21 cellular contexts compared by ENCODE assay signal in the genomic region with DNA sequence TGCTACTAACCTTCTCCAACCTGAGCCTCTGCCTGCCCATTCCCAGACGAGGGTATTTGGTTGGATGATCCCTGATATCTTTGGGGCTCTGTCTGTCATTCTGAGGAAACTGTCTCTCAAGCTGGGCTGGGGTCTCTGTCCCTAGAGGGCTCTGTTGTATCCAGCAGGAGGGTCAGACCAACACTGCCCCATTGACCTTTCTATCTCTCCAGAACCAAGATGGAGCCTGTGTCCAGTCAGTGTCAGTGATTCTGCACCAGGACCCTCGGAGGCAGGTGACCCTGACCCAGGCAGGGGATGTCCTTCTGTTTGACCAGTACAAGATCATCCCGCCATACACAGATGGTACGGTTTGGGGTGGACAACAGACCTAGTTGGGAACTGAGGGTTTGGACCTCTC. TPM values are rescaled to one million over a fixed set of nuclear protein-coding genes. Genes with fewer than 3 reads are reported as not detected.
DNase-seq lines count a peak whose midpoint lies in the region; ATAC-seq and TF ChIP-seq lines count a peak whose summit lies in the region.
"Had no signal": no experiment of that assay in that cellular context is flagged by ENCODE, and none has a peak within 500 bp of the region (broad histone marks: within the 10 kb centered on the region; RNA-seq: fewer than 3 reads in every experiment).

No MANE protein-coding gene starts in this region.

- no peaks in the 10 kb centered on the region for H3K9me3 ChIP-seq in ovary
- H3K9me3 ChIP-seq: A549, BLaER1 had no signal

- H3K27ac Mint-ChIP-seq in activated CD8-positive, alpha-beta T cell treated with anti-CD3 and anti-CD28 coated beads, Interleukin-2, amount 10 ng/mL, durations not matched to agents 7 days and 5 days: peak overlapping the region; percentile 10
- no peak overlapping the region for H3K27ac Mint-ChIP-seq in activated CD8-positive, alpha-beta T cell treated with anti-CD3 and anti-CD28 coated beads for 36 hours
- no peak overlapping the region for H3K27ac Mint-ChIP-seq in stimulated activated naive CD8-positive, alpha-beta T cell treated with anti-CD3 and anti-CD28 coated beads, Interleukin-15, amount 100 ng/mL, for 72 hours
- H3K27ac Mint-ChIP-seq: CD14-positive monocyte; CD4-positive, alpha-beta memory T cell; GM23338; H9; IgD-negative memory B cell had no signal

- no peaks in the 10 kb centered on the region for H3K9me3 Mint-ChIP-seq in activated CD8-positive, alpha-beta T cell treated with anti-CD3 and anti-CD28 coated beads, Interleukin-2, amount 10 ng/mL, durations not matched to agents 7 days and 5 days (ENCODE audit: insufficient read depth)
- H3K9me3 Mint-ChIP-seq in activated CD8-positive, alpha-beta T cell treated with anti-CD3 and anti-CD28 coated beads for 36 hours: no peaks in the 10 kb centered on the region
- no peaks in the 10 kb centered on the region for H3K9me3 Mint-ChIP-seq in stimulated activated naive CD8-positive, alpha-beta T cell treated with anti-CD3 and anti-CD28 coated beads, Interleukin-15, amount 100 ng/mL, for 72 hours
- H3K9me3 Mint-ChIP-seq: CD4-positive, alpha-beta memory T cell; GM23338; H9; IgD-negative memory B cell had no signal

- TF ChIP-seq CTCF in activated CD8-positive, alpha-beta T cell treated with anti-CD3 and anti-CD28 coated beads for 36 hours (IDR thresholded peaks at IDR 0.05): no peak
- no peak for TF ChIP-seq CTCF in ovary (IDR thresholded peaks at IDR 0.05)

- no peaks in the 10 kb centered on the region for H3K36me3 Mint-ChIP-seq in activated CD8-positive, alpha-beta T cell treated with anti-CD3 and anti-CD28 coated beads, Interleukin-2, amount 10 ng/mL, durations not matched to agents 7 days and 5 days (ENCODE audit: low read depth)
- no peaks in the 10 kb centered on the region for H3K36me3 Mint-ChIP-seq in activated CD8-positive, alpha-beta T cell treated with anti-CD3 and anti-CD28 coated beads for 36 hours (ENCODE audit: low read depth)
- H3K36me3 Mint-ChIP-seq: CD14-positive monocyte; CD4-positive, alpha-beta memory T cell; IgD-negative memory B cell had no signal

- no peaks in the 10 kb centered on the region for H3K27me3 ChIP-seq in ovary
- H3K27me3 ChIP-seq: BLaER1 had no signal

- no peak for TF ChIP-seq EP300 in ovary (IDR thresholded peaks at IDR 0.05)

- DNase-seq in activated CD8-positive, alpha-beta T cell treated with anti-CD3 and anti-CD28 coated beads, Interleukin-2, amount 10 ng/mL, durations not matched to agents 7 days and 5 days: no peak
- no peak for DNase-seq in activated CD8-positive, alpha-beta T cell treated with anti-CD3 and anti-CD28 coated beads for 36 hours
- DNase-seq in islet precursor cell: peak; percentile 28
- no peak for DNase-seq in activated CD8-positive, alpha-beta memory T cell treated with anti-CD3 and anti-CD28 coated beads, Interleukin-2, amount 50 U/mL, for 4 hours
- DNase-seq in ovary: no peak
- no peak for DNase-seq in stimulated activated naive CD8-positive, alpha-beta T cell treated with anti-CD3 and anti-CD28 coated beads, Interleukin-15, amount 100 ng/mL, for 72 hours
- DNase-seq: AML-193; CD4-positive, alpha-beta memory T cell; DMS153; DMS79; GDM1; H9 had no signal

- H3K4me3 ChIP-seq in ovary: no peak overlapping the region
- H3K4me3 ChIP-seq: A549, BLaER1, GM23338 had no signal

- peak overlapping the region; percentile 28 for H3K27ac ChIP-seq in temporal lobe (ENCODE audit: low read depth, low read length)
- H3K27ac ChIP-seq in ovary: no peak overlapping the region
- H3K27ac ChIP-seq: 22Rv1, A549, BLaER1 had no signal

- H3K4me1 Mint-ChIP-seq in activated CD8-positive, alpha-beta T cell treated with anti-CD3 and anti-CD28 coated beads, Interleukin-2, amount 10 ng/mL, durations not matched to agents 7 days and 5 days (ENCODE audit: low read depth): peaks cover 16% of the 10 kb centered on the region
- peaks cover 3% of the 10 kb centered on the region for H3K4me1 Mint-ChIP-seq in activated CD8-positive, alpha-beta T cell treated with anti-CD3 and anti-CD28 coated beads for 36 hours (ENCODE audit: low read depth)
- H3K4me1 Mint-ChIP-seq in stimulated activated naive CD8-positive, alpha-beta T cell treated with anti-CD3 and anti-CD28 coated beads, Interleukin-15, amount 100 ng/mL, for 72 hours: peaks cover 10% of the 10 kb centered on the region

- CTCF ChIA-PET in activated CD8-positive, alpha-beta T cell treated with anti-CD3 and anti-CD28 coated beads, Interleukin-2, amount 10 ng/mL, durations not matched to agents 7 days and 5 days (lab: Charles Lee): no interaction called here
- CTCF ChIA-PET in activated CD8-positive, alpha-beta T cell treated with anti-CD3 and anti-CD28 coated beads for 36 hours (lab: Charles Lee): no interaction called here

- ATAC-seq in activated CD8-positive, alpha-beta T cell treated with anti-CD3 and anti-CD28 coated beads, Interleukin-2, amount 10 ng/mL, durations not matched to agents 7 days and 5 days: no peak
- no peak for ATAC-seq in activated CD8-positive, alpha-beta T cell treated with anti-CD3 and anti-CD28 coated beads for 36 hours
- no peak for ATAC-seq in stimulated activated naive CD8-positive, alpha-beta T cell treated with anti-CD3 and anti-CD28 coated beads, Interleukin-15, amount 100 ng/mL, for 72 hours
- ATAC-seq: A549, GM23338, HepG2 had no signal

- intact Hi-C loops in activated CD8-positive, alpha-beta T cell treated with anti-CD3 and anti-CD28 coated beads for 36 hours (cut with micrococcal nuclease): no loop called here
- intact Hi-C loops in ovary (cut with DNase I): no loop called here

- POLR2A ChIA-PET in activated CD8-positive, alpha-beta T cell treated with anti-CD3 and anti-CD28 coated beads, Interleukin-2, amount 10 ng/mL, durations not matched to agents 7 days and 5 days (lab: Charles Lee): no interaction called here
- POLR2A ChIA-PET in activated CD8-positive, alpha-beta T cell treated with anti-CD3 and anti-CD28 coated beads for 36 hours (lab: Charles Lee): no interaction called here

- TF ChIP-seq POLR2A in ovary (IDR thresholded peaks at IDR 0.05): no peak

- no peak overlapping the region for H3K4me3 Mint-ChIP-seq in activated CD8-positive, alpha-beta T cell treated with anti-CD3 and anti-CD28 coated beads, Interleukin-2, amount 10 ng/mL, durations not matched to agents 7 days and 5 days
- H3K4me3 Mint-ChIP-seq in activated CD8-positive, alpha-beta T cell treated with anti-CD3 and anti-CD28 coated beads for 36 hours: no peak overlapping the region
- no peak overlapping the region for H3K4me3 Mint-ChIP-seq in stimulated activated naive CD8-positive, alpha-beta T cell treated with anti-CD3 and anti-CD28 coated beads, Interleukin-15, amount 100 ng/mL, for 72 hours
- H3K4me3 Mint-ChIP-seq: CD14-positive monocyte; CD4-positive, alpha-beta memory T cell; GM23338; H9; IgD-negative memory B cell had no signal

- peaks cover 4% of the 10 kb centered on the region for H3K27me3 Mint-ChIP-seq in activated CD8-positive, alpha-beta T cell treated with anti-CD3 and anti-CD28 coated beads, Interleukin-2, amount 10 ng/mL, durations not matched to agents 7 days and 5 days (ENCODE audit: low read depth)
- H3K27me3 Mint-ChIP-seq in activated CD8-positive, alpha-beta T cell treated with anti-CD3 and anti-CD28 coated beads for 36 hours: no peaks in the 10 kb centered on the region
- H3K27me3 Mint-ChIP-seq in stimulated activated naive CD8-positive, alpha-beta T cell treated with anti-CD3 and anti-CD28 coated beads, Interleukin-15, amount 100 ng/mL, for 72 hours: no peaks in the 10 kb centered on the region
- H3K27me3 Mint-ChIP-seq: IgD-negative memory B cell had no signal

- WGBS in ovary, 3 donors: 71 to 76% (median 72%) methylated on average over 4 of the region's 4 CpGs

- H3K36me3 ChIP-seq in ovary: no peaks in the 10 kb centered on the region
- H3K36me3 ChIP-seq: BLaER1 had no signal

- H3K4me1 ChIP-seq in ovary (ENCODE audit: insufficient read depth): no peaks in the 10 kb centered on the region
- H3K4me1 ChIP-seq: A549, BLaER1 had no signal

RNA-seq across cellular contexts. Expression of a gene that starts 21.9 kb away (rescaled TPM):
- not detected for total RNA-seq in activated CD8-positive, alpha-beta T cell treated with anti-CD3 and anti-CD28 coated beads, Interleukin-2, amount 10 ng/mL, durations not matched to agents 7 days and 5 days
- total RNA-seq in activated CD8-positive, alpha-beta T cell treated with anti-CD3 and anti-CD28 coated beads for 36 hours: not detected
- under 0.01 TPM for total RNA-seq in temporal lobe
- total RNA-seq in ovary: not detected
- not detected for polyA plus RNA-seq in ovary
- total RNA-seq: CD4-positive, alpha-beta memory T cell; Daoy; HepG2 had no signal
- polyA plus RNA-seq: A549; CD14-positive monocyte; CD4-positive, alpha-beta memory T cell; HepG2; IgD-negative memory B cell had no signal

RNA-seq across cellular contexts. Expression of a gene that starts 24.7 kb away (rescaled TPM):
- not detected for total RNA-seq in activated CD8-positive, alpha-beta T cell treated with anti-CD3 and anti-CD28 coated beads, Interleukin-2, amount 10 ng/mL, durations not matched to agents 7 days and 5 days
- total RNA-seq in activated CD8-positive, alpha-beta T cell treated with anti-CD3 and anti-CD28 coated beads for 36 hours: not detected
- 0.49 TPM for total RNA-seq in temporal lobe
- 1 to 10 TPM in 1 of 7 donors, under 1 TPM in 2, not detected in 4; 0.25 to 1.2 (median 0.80) TPM for total RNA-seq in ovary
- polyA plus RNA-seq in ovary: 1 to 10 TPM in 1 of 2 donors, not detected in 1; 1.2 TPM
- total RNA-seq: CD4-positive, alpha-beta memory T cell; Daoy; HepG2 had no signal
- polyA plus RNA-seq: CD14-positive monocyte; CD4-positive, alpha-beta memory T cell; HepG2; IgD-negative memory B cell had no signal
